Comparison of ENCODE assay signal across 9 cellular contexts in the genomic region with DNA sequence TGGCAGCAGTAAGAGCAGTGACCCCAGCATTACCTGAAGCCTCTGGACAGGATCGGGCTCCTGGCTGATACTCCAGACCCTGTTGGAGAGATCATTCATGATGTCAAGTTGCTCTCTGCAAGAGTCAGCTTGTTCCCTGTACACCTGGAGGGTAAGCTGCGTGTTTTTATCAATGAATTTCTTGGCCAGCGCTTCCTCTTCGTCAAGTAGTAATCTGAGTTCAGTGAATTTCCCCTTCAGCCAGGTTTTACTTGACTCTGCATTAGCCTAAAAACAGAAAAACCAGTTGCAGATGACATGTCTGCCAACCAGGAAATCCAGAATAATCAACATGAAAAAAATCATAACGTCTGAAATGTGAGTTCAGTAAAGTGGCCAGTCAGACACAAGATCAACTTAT. TPM values are rescaled to one million over a fixed set of nuclear protein-coding genes. Genes with fewer than 3 reads are reported as not detected.
DNase-seq lines count a peak whose midpoint lies in the region; ATAC-seq and TF ChIP-seq lines count a peak whose summit lies in the region.
"Had no signal": no experiment of that assay in that cellular context is flagged by ENCODE, and none has a peak within 500 bp of the region (broad histone marks: within the 10 kb centered on the region; RNA-seq: fewer than 3 reads in every experiment).

No MANE protein-coding gene starts in this region.

- H3K23ac ChIP-seq in mesenchymal stem cell (ENCODE audit: low read length in 2 of 2), result no peak overlapping the region

- H2AK5ac ChIP-seq in mesenchymal stem cell (ENCODE audit: low read length, severe bottlenecking), result no peak overlapping the region

- TF ChIP-seq CTCF in OCI-LY1 (IDR thresholded peaks at IDR 0.05; ENCODE audit: low read length), result no peak

- H3K4ac ChIP-seq in mesenchymal stem cell (ENCODE audit: low read depth in 1 of 2, low read length in 2 of 2), result no peak overlapping the region

- no peak overlapping the region for H3K9ac ChIP-seq in OCI-LY1 (ENCODE audit: low read length)
- no peak overlapping the region for H3K9ac ChIP-seq in mesenchymal stem cell (ENCODE audit: low read length)

- H3K4me1 ChIP-seq in OCI-LY1 (ENCODE audit: insufficient read depth, low read length, severe bottlenecking) (peaks cover 75% of the 10 kb centered on the region), esophagus (ENCODE audit: control insufficient read depth in 2 of 2, insufficient read depth in 2 of 2, low read length in 1 of 2) (peaks cover 0 to 3% of the 10 kb centered on the region in 2 donors), mesenchymal stem cell (ENCODE audit: control insufficient read depth, insufficient read depth, low read depth, low read length) (peaks cover under 1% of the 10 kb centered on the region)

- peaks cover 74% of the 10 kb centered on the region for H3K4me1 Mint-ChIP-seq in stimulated activated naive CD8-positive, alpha-beta T cell treated with anti-CD3 and anti-CD28 coated beads, Interleukin-15, Interleukin-2, amounts not matched to agents 100 ng/mL and 50 ng/mL, for 24 hours (ENCODE audit: low read depth)

- no peak overlapping the region for H4K8ac ChIP-seq in mesenchymal stem cell (ENCODE audit: low read length)

- no peaks in the 10 kb centered on the region for H3K9me3 Mint-ChIP-seq in stimulated activated naive CD8-positive, alpha-beta T cell treated with anti-CD3 and anti-CD28 coated beads, Interleukin-15, Interleukin-2, amounts not matched to agents 100 ng/mL and 50 ng/mL, for 24 hours

- H3F3A ChIP-seq in OCI-LY1 (ENCODE audit: insufficient read depth, low read length), result peaks cover 12% of the 10 kb centered on the region; the same call in 1 of the 2 replicates

- H3K9me2 ChIP-seq in OCI-LY1 (ENCODE audit: low read depth, low read length), result no peaks in the 10 kb centered on the region

- H3K9me3 ChIP-seq in OCI-LY1 (ENCODE audit: low read length), result no peaks in the 10 kb centered on the region
- H3K9me3 ChIP-seq in esophagus (ENCODE audit: control insufficient read depth in 2 of 2, insufficient read depth in 1 of 2, low read depth in 1 of 2, low read length in 1 of 2), result no peaks in the 10 kb centered on the region
- no peaks in the 10 kb centered on the region for H3K9me3 ChIP-seq in mesenchymal stem cell (ENCODE audit: control insufficient read depth, low read length)

- H3K27ac ChIP-seq in OCI-LY1 (ENCODE audit: low read depth, low read length, poor library complexity, severe bottlenecking), result peak overlapping the region; percentile 93
- H3K27ac ChIP-seq in esophagus (ENCODE audit: low read depth in 2 of 2, low read length in 1 of 2), result peak overlapping the region; percentile 94 to 96
- H3K27ac ChIP-seq in mesenchymal stem cell (ENCODE audit: low read length, poor library complexity, severe bottlenecking), result no peak overlapping the region

- H3K4me2 ChIP-seq in OCI-LY1 (ENCODE audit: low read length), result peak overlapping the region; percentile 15; the same call in 1 of the 2 replicates
- no peak overlapping the region for H3K4me2 ChIP-seq in mesenchymal stem cell (ENCODE audit: low read length, poor library complexity, severe bottlenecking)

- H3K27me3 ChIP-seq in OCI-LY1 (ENCODE audit: insufficient read depth, low read length) (no peaks in the 10 kb centered on the region), esophagus (ENCODE audit: control insufficient read depth in 1 of 2, insufficient read depth in 2 of 2, low read length in 2 of 2) (no peaks in the 10 kb centered on the region), mesenchymal stem cell (ENCODE audit: control insufficient read depth in 1 of 2, insufficient read depth in 1 of 2, low read length in 2 of 2) (no peaks in the 10 kb centered on the region)

- peaks cover 57% of the 10 kb centered on the region for H3K36me3 Mint-ChIP-seq in stimulated activated naive CD8-positive, alpha-beta T cell treated with anti-CD3 and anti-CD28 coated beads, Interleukin-15, Interleukin-2, amounts not matched to agents 100 ng/mL and 50 ng/mL, for 24 hours (ENCODE audit: low read depth)

- 44 to 47% methylated on average over 5 of the region's 5 CpGs for WGBS in esophagus, 2 donors
- WGBS in mesenchymal stem cell, result 98% methylated on average over 5 of the region's 5 CpGs

- H3K27me3 Mint-ChIP-seq in stimulated activated naive CD8-positive, alpha-beta T cell treated with anti-CD3 and anti-CD28 coated beads, Interleukin-15, Interleukin-2, amounts not matched to agents 100 ng/mL and 50 ng/mL, for 24 hours, result no peaks in the 10 kb centered on the region

- H3K4me3 Mint-ChIP-seq in stimulated activated naive CD8-positive, alpha-beta T cell treated with anti-CD3 and anti-CD28 coated beads, Interleukin-15, Interleukin-2, amounts not matched to agents 100 ng/mL and 50 ng/mL, for 24 hours, result no peak overlapping the region

- H3K79me1 ChIP-seq in mesenchymal stem cell (replicated peaks; ENCODE audit: low read length, poor library complexity, severe bottlenecking), result no peaks in the 10 kb centered on the region

- H3K4me3 ChIP-seq in OCI-LY1 (ENCODE audit: low read depth, low read length, poor library complexity, severe bottlenecking) (no peak overlapping the region), esophagus (ENCODE audit: low read depth in 1 of 2, low read length in 2 of 2) (peak overlapping the region in 1 of 2 donors; percentile 1), mesenchymal stem cell (ENCODE audit: insufficient read depth in 1 of 2, low read depth in 1 of 2, low read length in 2 of 2) (no peak overlapping the region)

- no peaks in the 10 kb centered on the region for H3K36me3 ChIP-seq in OCI-LY1 (ENCODE audit: insufficient read depth, low read length)
- H3K36me3 ChIP-seq in esophagus (ENCODE audit: control insufficient read depth in 2 of 2, insufficient read depth in 2 of 2, low read length in 1 of 2), result peaks cover 3 to 15% of the 10 kb centered on the region in 2 donors
- no peaks in the 10 kb centered on the region for H3K36me3 ChIP-seq in mesenchymal stem cell (ENCODE audit: control insufficient read depth in 1 of 2, insufficient read depth in 2 of 2, low read depth in 1 of 2, low read length in 2 of 2)

- peak overlapping the region; percentile 61 for H3K27ac Mint-ChIP-seq in stimulated activated naive CD8-positive, alpha-beta T cell treated with anti-CD3 and anti-CD28 coated beads, Interleukin-15, Interleukin-2, amounts not matched to agents 100 ng/mL and 50 ng/mL, for 24 hours

- no peak for DNase-seq in stimulated activated naive CD8-positive, alpha-beta T cell treated with anti-CD3 and anti-CD28 coated beads, Interleukin-15, Interleukin-2, amounts not matched to agents 100 U/mL and 50 U/mL, for 24 hours
- DNase-seq in RKO (ENCODE audit: low spot score), result no peak
- no peak for DNase-seq in mesenchymal stem cell
- no peak for DNase-seq in NCI-H2171 treated with DMSO at 0.1 percent for 48 hours (lab: John Stamatoyannopoulos, UW)
- no peak for DNase-seq in DMS 273 (lab: John Stamatoyannopoulos, UW; ENCODE audit: unreplicated experiment)
- DNase-seq: amniotic stem cell had no signal

- H2AFZ ChIP-seq in OCI-LY1 (ENCODE audit: low read length) (no peak overlapping the region), mesenchymal stem cell (ENCODE audit: low read depth, low read length) (no peak overlapping the region)

- H3K18ac ChIP-seq in mesenchymal stem cell (ENCODE audit: low read depth in 1 of 2, low read length in 2 of 2), result no peak overlapping the region

- no peak overlapping the region for H2BK12ac ChIP-seq in mesenchymal stem cell (ENCODE audit: low read length in 2 of 2)

- no peak overlapping the region for H4K91ac ChIP-seq in mesenchymal stem cell (ENCODE audit: low read length)

- no peaks in the 10 kb centered on the region for H3K79me2 ChIP-seq in OCI-LY1 (ENCODE audit: insufficient read depth, low read length)

- H4K20me1 ChIP-seq in OCI-LY1 (ENCODE audit: insufficient read depth, low read length), result no peaks in the 10 kb centered on the region

- H2BK120ac ChIP-seq in mesenchymal stem cell (ENCODE audit: low read depth, low read length), result no peak overlapping the region

- H3K14ac ChIP-seq in mesenchymal stem cell (ENCODE audit: low read length in 2 of 2), result no peak overlapping the region

- ATAC-seq in stimulated activated naive CD8-positive, alpha-beta T cell treated with anti-CD3 and anti-CD28 coated beads, Interleukin-15, Interleukin-2, amounts not matched to agents 100 U/mL and 50 U/mL, for 24 hours, result no peak

- H2BK5ac ChIP-seq in mesenchymal stem cell (ENCODE audit: low read depth, low read length, poor library complexity, severe bottlenecking), result no peak overlapping the region

- H2BK15ac ChIP-seq in mesenchymal stem cell (ENCODE audit: low read depth, poor library complexity, severe bottlenecking), result no peak overlapping the region

RNA-seq across cellular contexts. Expression of a gene that starts 19.1 kb away (rescaled TPM):
- 10 to 100 TPM in 1 of 2 donors, 1 to 10 TPM in 1; 9.3 to 12.2 TPM for polyA plus RNA-seq in esophagus
- 8.1 TPM for polyA plus RNA-seq in mesenchymal stem cell (2013, experiment 1 of 2)
- polyA plus RNA-seq in mesenchymal stem cell (2013, experiment 2 of 2), result 8.1 TPM

RNA-seq across cellular contexts. Expression of a gene that starts 43.4 kb away (rescaled TPM):
- polyA plus RNA-seq in esophagus, result 10 to 100 TPM; 48.7 to 54.0 TPM
- polyA plus RNA-seq in mesenchymal stem cell (2013, experiment 1 of 2), result 72.3 TPM
- polyA plus RNA-seq in mesenchymal stem cell (2013, experiment 2 of 2), result 72.4 TPM
